36 cellular contexts compared by ENCODE assay signal in genomic region chr4:35972814-35973213, GRCh38.
"Had no signal": no experiment of that assay in that cellular context is flagged by ENCODE, and none has a peak within 500 bp of the region (broad histone marks: within the 10 kb centered on the region; RNA-seq: fewer than 3 reads in every experiment).

No MANE protein-coding gene starts in this region.

- H3K4me1 Mint-ChIP-seq: activated B cell treated with CpG ODN at 0.5 μM for 24 hours had no signal

- H3K27ac ChIP-seq: adrenal gland, body of pancreas, brain microvascular endothelial cell, breast epithelium, VCaP had no signal

- H3K4me3 Mint-ChIP-seq: activated B cell treated with CpG ODN at 0.5 μM for 24 hours; activated CD4-positive, alpha-beta memory T cell treated with anti-CD3 and anti-CD28 coated beads for 36 hours; activated CD4-positive, alpha-beta T cell treated with anti-CD3 and anti-CD28 coated beads, Interleukin-2, amount 10 ng/mL, durations not matched to agents 24 days and 14 days; activated CD8-positive, alpha-beta T cell treated with anti-CD3 and anti-CD28 coated beads for 36 hours; activated naive CD4-positive, alpha-beta T cell treated with anti-CD3 and anti-CD28 coated beads for 36 hours; activated naive CD8-positive, alpha-beta T cell treated with anti-CD3 and anti-CD28 coated beads for 36 hours; activated T-helper 1 cell treated with anti-CD3 and anti-CD28 coated beads, Interleukin-12 subunit alpha, Interleukin-12 subunit beta, Interleukin-2, Interleukin-4 antibody, amounts not matched to agents 30 ng/mL and 10 ng/mL and 1 ng/mL, durations not matched to agents 14 hours and 24 hours and 36 hours; activated T-helper 17 cell treated with anti-CD3 and anti-CD28 coated beads, Interleukin-2, amount 50 U/mL, for 72 hours; T-helper 1 cell treated with Interleukin-12 subunit alpha and Interleukin-12 subunit beta and Interleukin-4 antibody, amounts not matched to agents 30 μg/mL and 1 μg/mL, for 36 hours; T-helper 2 cell treated with Interferon-gamma antibody and Interleukin-4, amounts not matched to agents 5 μg/mL and 100 μg/mL, for 36 hours had no signal

- H3K27me3 Mint-ChIP-seq: activated B cell treated with CpG ODN at 0.5 μM for 24 hours; activated CD4-positive, alpha-beta memory T cell treated with anti-CD3 and anti-CD28 coated beads for 36 hours; activated CD4-positive, alpha-beta T cell treated with anti-CD3 and anti-CD28 coated beads, Interleukin-2, amount 10 ng/mL, durations not matched to agents 24 days and 14 days; activated CD8-positive, alpha-beta T cell treated with anti-CD3 and anti-CD28 coated beads for 36 hours; activated T-helper 17 cell treated with anti-CD3 and anti-CD28 coated beads, Interleukin-2, amount 50 U/mL, for 72 hours had no signal

- H3K4me1 ChIP-seq: adrenal gland, body of pancreas, breast epithelium had no signal

- H3K9me3 Mint-ChIP-seq: activated B cell treated with CpG ODN at 0.5 μM for 24 hours; activated CD4-positive, alpha-beta memory T cell treated with anti-CD3 and anti-CD28 coated beads for 36 hours; activated CD4-positive, alpha-beta T cell treated with anti-CD3 and anti-CD28 coated beads, Interleukin-2, amount 10 ng/mL, durations not matched to agents 24 days and 14 days; activated CD8-positive, alpha-beta T cell treated with anti-CD3 and anti-CD28 coated beads for 36 hours; activated naive CD4-positive, alpha-beta T cell treated with anti-CD3 and anti-CD28 coated beads for 36 hours; activated naive CD8-positive, alpha-beta T cell treated with anti-CD3 and anti-CD28 coated beads for 36 hours; activated T-helper 17 cell treated with anti-CD3 and anti-CD28 coated beads, Interleukin-2, amount 50 U/mL, for 72 hours had no signal

- H3K36me3 ChIP-seq: adrenal gland, brain microvascular endothelial cell, breast epithelium had no signal

- H3K27ac Mint-ChIP-seq: activated B cell treated with CpG ODN at 0.5 μM for 24 hours; activated CD4-positive, alpha-beta memory T cell treated with anti-CD3 and anti-CD28 coated beads for 36 hours; activated CD4-positive, alpha-beta T cell treated with anti-CD3 and anti-CD28 coated beads, Interleukin-2, amount 10 ng/mL, durations not matched to agents 24 days and 14 days; activated CD8-positive, alpha-beta T cell treated with anti-CD3 and anti-CD28 coated beads for 36 hours; activated naive CD4-positive, alpha-beta T cell treated with anti-CD3 and anti-CD28 coated beads for 36 hours; activated naive CD4-positive, alpha-beta T cell treated with anti-CD3 and anti-CD28 coated beads, Interleukin-2, amount 50 U/mL, for 72 hours; activated naive CD8-positive, alpha-beta T cell treated with anti-CD3 and anti-CD28 coated beads for 36 hours; activated T-helper 1 cell treated with anti-CD3 and anti-CD28 coated beads, Interleukin-12 subunit alpha, Interleukin-12 subunit beta, Interleukin-2, Interleukin-4 antibody, amounts not matched to agents 30 ng/mL and 10 ng/mL and 1 ng/mL, durations not matched to agents 14 hours and 24 hours and 36 hours; activated T-helper 17 cell treated with anti-CD3 and anti-CD28 coated beads, Interleukin-2, amount 50 U/mL, for 72 hours; T-helper 1 cell treated with Interleukin-12 subunit alpha and Interleukin-12 subunit beta and Interleukin-4 antibody, amounts not matched to agents 30 μg/mL and 1 μg/mL, for 36 hours; T-helper 2 cell treated with Interferon-gamma antibody and Interleukin-4, amounts not matched to agents 5 μg/mL and 100 μg/mL, for 36 hours had no signal

- DNase-seq: activated B cell treated with CpG ODN at 0.5 μM for 24 hours; activated CD4-positive, alpha-beta memory T cell treated with anti-CD3 and anti-CD28 coated beads for 36 hours; activated CD4-positive, alpha-beta T cell treated with anti-CD3 and anti-CD28 coated beads for 4 hours; activated CD4-positive, alpha-beta T cell treated with anti-CD3 and anti-CD28 coated beads, Interleukin-2, amount 10 ng/mL, durations not matched to agents 24 days and 14 days; activated CD4-positive, alpha-beta T cell treated with anti-CD3 and anti-CD28 coated beads, Interleukin-2, amount 50 U/mL, for 1 hour; activated CD4-positive, alpha-beta T cell treated with anti-CD3 and anti-CD28 coated beads, Interleukin-2, amount 50 U/mL, for 4 hours; activated CD4-positive, CD25-positive, alpha-beta regulatory T cell treated with anti-CD3 and anti-CD28 coated beads, Interleukin-2, amount 50 U/mL, for 72 hours; activated CD8-positive, alpha-beta memory T cell treated with anti-CD3 and anti-CD28 coated beads, Interleukin-2, amount 50 U/mL, for 4 hours; activated CD8-positive, alpha-beta T cell treated with anti-CD3 and anti-CD28 coated beads for 36 hours; activated effector memory CD4-positive, alpha-beta T cell treated with anti-CD3 and anti-CD28 coated beads, Interleukin-2, amount 50 U/mL, for 16 hours; activated gamma-delta T cell treated with Interleukin-2 at 50 U/mL for 16 hours; activated naive CD4-positive, alpha-beta T cell; activated naive CD4-positive, alpha-beta T cell treated with anti-CD3 and anti-CD28 coated beads for 36 hours; activated naive CD4-positive, alpha-beta T cell treated with anti-CD3 and anti-CD28 coated beads, Interleukin-2, amount 50 U/mL, for 16 hours; activated naive CD8-positive, alpha-beta T cell treated with anti-CD3 and anti-CD28 coated beads for 36 hours; activated T-cell treated with anti-CD3 and anti-CD28 coated beads for 4 hours; activated T-cell treated with anti-CD3 and anti-CD28 coated beads, Interleukin-2, amount 50 U/mL, for 1 hour; activated T-cell treated with anti-CD3 and anti-CD28 coated beads, Interleukin-2, amount 50 U/mL, for 48 hours; adrenal gland; amniotic stem cell; aorta; body of pancreas; brain microvascular endothelial cell; central memory CD4-positive, alpha-beta T cell; T-helper 1 cell; T-helper 2 cell; T-helper 9 cell had no signal

- H3K4me3 ChIP-seq: adrenal gland, body of pancreas, breast epithelium had no signal

- FAIRE-seq: astrocyte, TTC549 had no signal

- H3K36me3 Mint-ChIP-seq: activated CD4-positive, alpha-beta memory T cell treated with anti-CD3 and anti-CD28 coated beads for 36 hours; activated naive CD8-positive, alpha-beta T cell treated with anti-CD3 and anti-CD28 coated beads for 36 hours had no signal

- ATAC-seq: activated CD8-positive, alpha-beta T cell treated with anti-CD3 and anti-CD28 coated beads for 36 hours; activated naive CD4-positive, alpha-beta T cell treated with anti-CD3 and anti-CD28 coated beads, Interleukin-2, amount 50 U/mL, for 72 hours; activated T-helper 17 cell treated with anti-CD3 and anti-CD28 coated beads, Interleukin-2, amount 50 U/mL, for 72 hours; body of pancreas had no signal

- H3K9me3 ChIP-seq: adrenal gland, body of pancreas, breast epithelium had no signal

- H3K27me3 ChIP-seq: adrenal gland, body of pancreas, brain microvascular endothelial cell, breast epithelium had no signal
